ENCODE assay signal across 1 cellular context in the genomic region with DNA sequence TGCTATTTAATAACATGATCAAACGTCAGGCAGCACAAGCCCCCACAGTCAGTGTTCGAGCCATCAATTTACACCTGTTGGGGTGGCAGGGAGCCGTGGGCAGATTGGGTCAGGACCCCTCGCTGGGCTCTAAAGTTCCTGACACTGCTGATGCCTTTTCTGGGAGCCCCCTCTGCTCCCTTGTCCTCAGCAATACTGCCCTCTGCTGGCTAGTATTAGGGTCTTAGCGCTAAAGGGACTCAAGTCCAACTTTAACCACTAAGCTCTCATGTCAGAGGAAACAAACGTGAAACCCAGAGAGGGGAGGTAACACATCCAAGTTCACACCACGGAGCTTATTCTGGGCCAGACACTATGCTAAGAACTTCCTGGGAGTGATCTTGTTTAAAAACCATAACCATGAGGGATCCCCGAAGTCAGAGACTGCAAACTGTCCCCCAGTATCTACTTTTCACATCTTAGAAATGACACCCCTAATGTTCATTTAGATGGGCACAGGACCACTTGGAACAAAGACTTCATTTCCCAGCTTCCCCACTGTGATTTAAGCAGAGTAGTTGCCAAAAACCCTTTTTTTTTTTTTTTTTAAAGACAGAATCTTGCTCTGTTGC.
TF ChIP-seq lines count a peak whose summit lies in the region.

No MANE protein-coding gene starts in this region.

TF ChIP-seq in HepG2, 621 proteins besides CTCF, POLR2A, EP300 and RAD21 (continued from another document):
- TF ChIP-seq, protein P1, sequence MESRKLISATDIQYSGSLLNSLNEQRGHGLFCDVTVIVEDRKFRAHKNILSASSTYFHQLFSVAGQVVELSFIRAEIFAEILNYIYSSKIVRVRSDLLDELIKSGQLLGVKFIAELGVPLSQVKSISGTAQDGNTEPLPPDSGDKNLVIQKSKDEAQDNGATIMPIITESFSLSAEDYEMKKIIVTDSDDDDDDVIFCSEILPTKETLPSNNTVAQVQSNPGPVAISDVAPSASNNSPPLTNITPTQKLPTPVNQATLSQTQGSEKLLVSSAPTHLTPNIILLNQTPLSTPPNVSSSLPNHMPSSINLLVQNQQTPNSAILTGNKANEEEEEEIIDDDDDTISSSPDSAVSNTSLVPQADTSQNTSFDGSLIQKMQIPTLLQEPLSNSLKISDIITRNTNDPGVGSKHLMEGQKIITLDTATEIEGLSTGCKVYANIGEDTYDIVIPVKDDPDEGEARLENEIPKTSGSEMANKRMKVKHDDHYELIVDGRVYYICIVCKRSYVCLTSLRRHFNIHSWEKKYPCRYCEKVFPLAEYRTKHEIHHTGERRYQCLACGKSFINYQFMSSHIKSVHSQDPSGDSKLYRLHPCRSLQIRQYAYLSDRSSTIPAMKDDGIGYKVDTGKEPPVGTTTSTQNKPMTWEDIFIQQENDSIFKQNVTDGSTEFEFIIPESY (CRISPR knock-in tag; IDR thresholded peaks at IDR 0.05) = peak; percentile 90
- TF ChIP-seq ZNF652 (CRISPR knock-in tag; IDR thresholded peaks at IDR 0.05; ENCODE audit: borderline replicate concordance, low read depth) (0 out of 2 replicates have a peak, but pooled peaks have one; percentile 43), TAF1 (CRISPR knock-in tag; IDR thresholded peaks at IDR 0.05) (no peak), STAG1 (CRISPR knock-in tag; IDR thresholded peaks at IDR 0.05) (peak; percentile 71), MYC (CRISPR knock-in tag; IDR thresholded peaks at IDR 0.05; ENCODE audit: borderline replicate concordance) (no peak), ZNF878 (CRISPR knock-in tag; IDR thresholded peaks at IDR 0.05) (no peak), SMC3 (IDR thresholded peaks at IDR 0.05; ENCODE audit: low read length) (peak; percentile 62)
- TF ChIP-seq, protein P2, sequence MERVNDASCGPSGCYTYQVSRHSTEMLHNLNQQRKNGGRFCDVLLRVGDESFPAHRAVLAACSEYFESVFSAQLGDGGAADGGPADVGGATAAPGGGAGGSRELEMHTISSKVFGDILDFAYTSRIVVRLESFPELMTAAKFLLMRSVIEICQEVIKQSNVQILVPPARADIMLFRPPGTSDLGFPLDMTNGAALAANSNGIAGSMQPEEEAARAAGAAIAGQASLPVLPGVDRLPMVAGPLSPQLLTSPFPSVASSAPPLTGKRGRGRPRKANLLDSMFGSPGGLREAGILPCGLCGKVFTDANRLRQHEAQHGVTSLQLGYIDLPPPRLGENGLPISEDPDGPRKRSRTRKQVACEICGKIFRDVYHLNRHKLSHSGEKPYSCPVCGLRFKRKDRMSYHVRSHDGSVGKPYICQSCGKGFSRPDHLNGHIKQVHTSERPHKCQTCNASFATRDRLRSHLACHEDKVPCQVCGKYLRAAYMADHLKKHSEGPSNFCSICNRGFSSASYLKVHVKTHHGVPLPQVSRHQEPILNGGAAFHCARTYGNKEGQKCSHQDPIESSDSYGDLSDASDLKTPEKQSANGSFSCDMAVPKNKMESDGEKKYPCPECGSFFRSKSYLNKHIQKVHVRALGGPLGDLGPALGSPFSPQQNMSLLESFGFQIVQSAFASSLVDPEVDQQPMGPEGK (CRISPR knock-in tag; IDR thresholded peaks at IDR 0.05) = 0 out of 2 replicates have a peak, but pooled peaks have one; percentile 28
TF ChIP-seq in HepG2: peak in this region for 5.
